17 cellular contexts compared by ENCODE assay signal in the genomic region with DNA sequence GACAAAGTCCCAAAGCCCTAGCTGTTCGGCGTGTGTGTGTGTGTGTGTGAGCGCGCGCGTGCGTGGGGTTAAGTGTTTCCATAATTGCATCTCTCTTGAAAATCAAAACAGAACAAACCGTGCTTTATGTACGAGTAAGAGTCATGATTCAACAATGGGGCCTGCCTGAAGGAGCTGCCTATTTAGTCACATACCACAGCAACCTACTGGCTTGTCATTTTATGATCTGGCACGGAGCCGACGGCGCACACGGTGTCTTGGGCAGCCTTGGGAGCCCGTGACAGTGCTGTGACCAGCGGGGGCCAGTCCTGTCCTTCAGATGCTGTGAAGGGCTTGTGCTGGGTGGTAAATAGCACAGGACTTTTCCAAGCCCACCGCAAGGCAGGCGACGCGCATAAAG.
DNase-seq lines count a peak whose midpoint lies in the region; ATAC-seq, FAIRE-seq and TF ChIP-seq lines count a peak whose summit lies in the region.
"Had no signal": no experiment of that assay in that cellular context is flagged by ENCODE, and none has a peak within 500 bp of the region (broad histone marks: within the 10 kb centered on the region; RNA-seq: fewer than 3 reads in every experiment).

No MANE protein-coding gene starts in this region.

- 67% methylated on average over 15 of the region's 20 CpGs for WGBS in HepG2 (ENCODE audit: low lambda C conversion rate)
- WGBS in right lobe of liver (ENCODE audit: insufficient coverage, low coverage, low lambda C conversion rate, missing lambda C conversion rate): 89% methylated on average over 15 of the region's 20 CpGs

- DNase-seq in HepG2 (ENCODE audit: low spot score) (no peak), right lobe of liver (no peak), RWPE2 (ENCODE audit: low spot score) (no peak), lower lobe of right lung (no peak), midbrain (lab: John Stamatoyannopoulos, UW) (no peak), dedifferentiated amniotic fluid mesenchymal stem cell (ENCODE audit: extremely low spot score) (no peak), COR-L47 (lab: John Stamatoyannopoulos, UW) (no peak)
- no peak for DNase-seq in T-helper 2 cell treated with Interferon-gamma antibody and Interleukin-4, amounts not matched to agents 5 μg/mL and 100 μg/mL, for 36 hours (ENCODE audit: low spot score)
- DNase-seq: activated effector memory CD4-positive, alpha-beta T cell treated with anti-CD3 and anti-CD28 coated beads, Interleukin-2, amount 50 U/mL, for 16 hours; HCEC 1CT; hippocampal formation had no signal

- H3K36me3 ChIP-seq in HepG2 (replicated peaks in 1 of 2; ENCODE audit: control insufficient read depth in 1 of 2, insufficient read depth in 2 of 2, low read length in 2 of 2) (no peaks in the 10 kb centered on the region), right lobe of liver (no peaks in the 10 kb centered on the region), RWPE2 (ENCODE audit: low read depth) (no peaks in the 10 kb centered on the region), lower lobe of right lung (no peaks in the 10 kb centered on the region)

- BruUV-seq in HepG2 (replicated peaks; lab: Mats Ljungman, UMichigan): no TSS peak

- no peak for FAIRE-seq in HepG2 (lab: Jason Lieb, UNC)
- FAIRE-seq: GM18507, HTR-8/SVneo had no signal

- CTCF ChIA-PET in HepG2 (lab: Yijun Ruan, JAX; ENCODE audit: low intra/inter-chr PET ratio, low total read pairs): no interaction called here

- no peak overlapping the region for H3K4me3 Mint-ChIP-seq in T-helper 2 cell treated with Interferon-gamma antibody and Interleukin-4, amounts not matched to agents 5 μg/mL and 100 μg/mL, for 36 hours
- H3K4me3 Mint-ChIP-seq: central memory CD8-positive, alpha-beta T cell; memory B cell; stimulated activated memory B cell treated with anti-CD40 and anti-IgM and Interleukin-4, amounts not matched to agents 10 μg/mL and 1 μg/mL and 100 μg/mL, for 72 hours; T-cell had no signal

- no peak overlapping the region for H3K4me3 ChIP-seq in HepG2 (replicated peaks in 1 of 3; ENCODE audit: insufficient read depth in 1 of 3, low read depth in 2 of 3, low read length in 3 of 3)
- H3K4me3 ChIP-seq in right lobe of liver: no peak overlapping the region
- H3K4me3 ChIP-seq in RWPE2 (ENCODE audit: severe bottlenecking): no peak overlapping the region
- no peak overlapping the region for H3K4me3 ChIP-seq in lower lobe of right lung

- H3K9ac ChIP-seq in HepG2 (ENCODE audit: insufficient read depth, low read depth, low read length): no peak overlapping the region

- POLR2A ChIA-PET in HepG2 (lab: Yijun Ruan, JAX): no interaction called here

- ATAC-seq in HepG2 (peak; percentile 20; the same call in 2 of the 3 replicates), right lobe of liver (no peak), RWPE2 (ENCODE audit: low read depth) (peak; percentile 63), lower lobe of right lung (peak; percentile 68 to 86)
- ATAC-seq: stimulated activated memory B cell treated with anti-CD40 and anti-IgM and Interleukin-4, amounts not matched to agents 10 μg/mL and 1 μg/mL and 100 μg/mL, for 72 hours; T-cell had no signal

- no peak overlapping the region for H2AFZ ChIP-seq in HepG2 (ENCODE audit: low read length)

- in situ Hi-C loops in HepG2 (cut with HindIII; ENCODE audit: extremely low pct_ligation_motif_present, low pct_unique_long_range_greater_than_20kb): no loop called here

- H3K27ac ChIP-seq in HepG2 (ENCODE audit: extremely low read length, insufficient read depth, low read length): no peak overlapping the region
- H3K27ac ChIP-seq in right lobe of liver: no peak overlapping the region
- H3K27ac ChIP-seq in RWPE2 (ENCODE audit: poor library complexity, severe bottlenecking): peak overlapping the region; percentile 50
- H3K27ac ChIP-seq in lower lobe of right lung: no peak overlapping the region

- intact Hi-C loops in HepG2 (cut with micrococcal nuclease; ENCODE audit: unreplicated experiment): no loop called here
- intact Hi-C loops in right lobe of liver (cut with DNase I): no loop called here
- intact Hi-C loops in lower lobe of right lung (cut with DNase I): no loop called here

- H3K4me1 ChIP-seq in HepG2 (ENCODE audit: insufficient read depth, low read length) (no peaks in the 10 kb centered on the region), right lobe of liver (no peaks in the 10 kb centered on the region), RWPE2 (ENCODE audit: insufficient read depth, poor library complexity, severe bottlenecking) (peaks cover 8% of the 10 kb centered on the region), lower lobe of right lung (no peaks in the 10 kb centered on the region)

- peaks cover 19% of the 10 kb centered on the region for H3K9me3 ChIP-seq in HepG2 (ENCODE audit: low read length)
- no peaks in the 10 kb centered on the region for H3K9me3 ChIP-seq in right lobe of liver
- H3K9me3 ChIP-seq in RWPE2 (ENCODE audit: severe bottlenecking): no peaks in the 10 kb centered on the region
- no peaks in the 10 kb centered on the region for H3K9me3 ChIP-seq in lower lobe of right lung

- H3K27me3 Mint-ChIP-seq in T-helper 2 cell treated with Interferon-gamma antibody and Interleukin-4, amounts not matched to agents 5 μg/mL and 100 μg/mL, for 36 hours (ENCODE audit: low read depth): no peaks in the 10 kb centered on the region
- H3K27me3 Mint-ChIP-seq: central memory CD8-positive, alpha-beta T cell; memory B cell; stimulated activated memory B cell treated with anti-CD40 and anti-IgM and Interleukin-4, amounts not matched to agents 10 μg/mL and 1 μg/mL and 100 μg/mL, for 72 hours; T-cell had no signal

- H3K4me2 ChIP-seq in HepG2 (ENCODE audit: low read depth, low read length): no peak overlapping the region

- H4K20me1 ChIP-seq in HepG2 (ENCODE audit: insufficient read depth, low read length): no peaks in the 10 kb centered on the region

- TF ChIP-seq RAD21 in HepG2 (CRISPR knock-in tag; IDR thresholded peaks at IDR 0.05): no peak

- TF ChIP-seq EP300 in HepG2 (IDR thresholded peaks at IDR 0.05; ENCODE audit: low read depth in 2 of 2, low read length in 2 of 2) (no peak), HepG2 (CRISPR knock-in tag; IDR thresholded peaks at IDR 0.05; ENCODE audit: borderline replicate concordance) (no peak)

- H3K27me3 ChIP-seq in HepG2 (ENCODE audit: control insufficient read depth in 1 of 2, insufficient read depth in 2 of 2, low read length in 2 of 2) (no peaks in the 10 kb centered on the region; a peak in 2 of 5 replicates), right lobe of liver (no peaks in the 10 kb centered on the region), RWPE2 (ENCODE audit: insufficient read depth, poor library complexity, severe bottlenecking) (no peaks in the 10 kb centered on the region), lower lobe of right lung (ENCODE audit: low read depth) (no peaks in the 10 kb centered on the region)

- H3K79me2 ChIP-seq in HepG2 (ENCODE audit: insufficient read depth, low read length): no peaks in the 10 kb centered on the region

- H3K27ac Mint-ChIP-seq in T-helper 2 cell treated with Interferon-gamma antibody and Interleukin-4, amounts not matched to agents 5 μg/mL and 100 μg/mL, for 36 hours: no peak overlapping the region
- H3K27ac Mint-ChIP-seq: memory B cell; stimulated activated memory B cell treated with anti-CD40 and anti-IgM and Interleukin-4, amounts not matched to agents 10 μg/mL and 1 μg/mL and 100 μg/mL, for 72 hours; T-cell had no signal

- no peaks in the 10 kb centered on the region for H3K36me3 Mint-ChIP-seq in T-helper 2 cell treated with Interferon-gamma antibody and Interleukin-4, amounts not matched to agents 5 μg/mL and 100 μg/mL, for 36 hours (ENCODE audit: low read depth)
- H3K36me3 Mint-ChIP-seq: memory B cell; stimulated activated memory B cell treated with anti-CD40 and anti-IgM and Interleukin-4, amounts not matched to agents 10 μg/mL and 1 μg/mL and 100 μg/mL, for 72 hours; T-cell had no signal

- TF ChIP-seq CTCF in HepG2 (CRISPR knock-in tag; IDR thresholded peaks at IDR 0.05) (no peak), right lobe of liver (IDR thresholded peaks at IDR 0.05) (no peak), RWPE2 (IDR thresholded peaks at IDR 0.05; ENCODE audit: poor library complexity, severe bottlenecking) (no peak), lower lobe of right lung (IDR thresholded peaks at IDR 0.05) (no peak)

- H3K9me3 Mint-ChIP-seq in T-helper 2 cell treated with Interferon-gamma antibody and Interleukin-4, amounts not matched to agents 5 μg/mL and 100 μg/mL, for 36 hours: peaks cover 14% of the 10 kb centered on the region
- H3K9me3 Mint-ChIP-seq: central memory CD8-positive, alpha-beta T cell; memory B cell; stimulated activated memory B cell treated with anti-CD40 and anti-IgM and Interleukin-4, amounts not matched to agents 10 μg/mL and 1 μg/mL and 100 μg/mL, for 72 hours had no signal

- TF ChIP-seq POLR2A in HepG2 (IDR thresholded peaks at IDR 0.05; ENCODE audit: insufficient read depth in 1 of 2, low read depth in 2 of 2, low read length in 2 of 2) (no peak), right lobe of liver (IDR thresholded peaks at IDR 0.05) (no peak)

- no peaks in the 10 kb centered on the region for H3K4me1 Mint-ChIP-seq in T-helper 2 cell treated with Interferon-gamma antibody and Interleukin-4, amounts not matched to agents 5 μg/mL and 100 μg/mL, for 36 hours (ENCODE audit: low read depth)
- H3K4me1 Mint-ChIP-seq: central memory CD8-positive, alpha-beta T cell; memory B cell; stimulated activated memory B cell treated with anti-CD40 and anti-IgM and Interleukin-4, amounts not matched to agents 10 μg/mL and 1 μg/mL and 100 μg/mL, for 72 hours; T-cell had no signal

TF ChIP-seq in HepG2, 621 proteins besides CTCF, POLR2A, EP300 and RAD21 (continues in another document):
- TF ChIP-seq, protein P1, sequence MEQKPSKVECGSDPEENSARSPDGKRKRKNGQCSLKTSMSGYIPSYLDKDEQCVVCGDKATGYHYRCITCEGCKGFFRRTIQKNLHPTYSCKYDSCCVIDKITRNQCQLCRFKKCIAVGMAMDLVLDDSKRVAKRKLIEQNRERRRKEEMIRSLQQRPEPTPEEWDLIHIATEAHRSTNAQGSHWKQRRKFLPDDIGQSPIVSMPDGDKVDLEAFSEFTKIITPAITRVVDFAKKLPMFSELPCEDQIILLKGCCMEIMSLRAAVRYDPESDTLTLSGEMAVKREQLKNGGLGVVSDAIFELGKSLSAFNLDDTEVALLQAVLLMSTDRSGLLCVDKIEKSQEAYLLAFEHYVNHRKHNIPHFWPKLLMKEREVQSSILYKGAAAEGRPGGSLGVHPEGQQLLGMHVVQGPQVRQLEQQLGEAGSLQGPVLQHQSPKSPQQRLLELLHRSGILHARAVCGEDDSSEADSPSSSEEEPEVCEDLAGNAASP (CRISPR knock-in tag; IDR thresholded peaks at IDR 0.05; ENCODE audit: borderline replicate concordance): no peak
- TF ChIP-seq XRCC5 (optimal IDR thresholded peaks at IDR 0.05; ENCODE audit: low read length) (no peak), SIX4 (CRISPR knock-in tag; IDR thresholded peaks at IDR 0.05) (no peak), TOPORS (CRISPR knock-in tag; IDR thresholded peaks at IDR 0.05) (no peak), MED1 (CRISPR knock-in tag; IDR thresholded peaks at IDR 0.05) (no peak), ETV5 (CRISPR knock-in tag; IDR thresholded peaks at IDR 0.05; ENCODE audit: borderline replicate concordance) (no peak), TP53 (CRISPR knock-in tag; conservative IDR thresholded peaks at IDR 0.05) (no peak), SP4 (CRISPR knock-in tag; IDR thresholded peaks at IDR 0.05) (no peak), KDM3A (CRISPR knock-in tag; IDR thresholded peaks at IDR 0.05; ENCODE audit: low read depth) (no peak)

Comparison
In these comparisons a context has a peak if more than half of its experiments do, and no peak if none do; other contexts are left out.
1. ATAC-seq: peak in HepG2 (single experiment), RWPE2 (single experiment) and lower lobe of right lung (2 of 2); none in right lobe of liver (0 of 4).